ENCODE assay signal across 20 cellular contexts in genomic region chr11:134667505-134667904, GRCh38.
DNase-seq lines count a peak whose midpoint lies in the region; ATAC-seq and TF ChIP-seq lines count a peak whose summit lies in the region.
"Had no signal": no experiment of that assay in that cellular context is flagged by ENCODE, and none has a peak within 500 bp of the region (broad histone marks: within the 10 kb centered on the region; RNA-seq: fewer than 3 reads in every experiment).

No MANE protein-coding gene starts in this region.

- CTCF ChIA-PET in activated CD8-positive, alpha-beta memory T cell treated with anti-CD3 and anti-CD28 coated beads, Interleukin-2, amount 10 ng/mL, durations not matched to agents 7 days and 5 days (lab: Charles Lee), result no interaction called here

- DNase-seq in H7, result peak; percentile 27
- DNase-seq in activated CD8-positive, alpha-beta memory T cell treated with anti-CD3 and anti-CD28 coated beads, Interleukin-2, amount 10 ng/mL, durations not matched to agents 7 days and 5 days, result peak; percentile 26
- DNase-seq in mesenteric fat pad (ENCODE audit: low spot score), result peak; percentile 71
- DNase-seq in type B pancreatic cell (ENCODE audit: extremely low spot score, unreplicated experiment), result peak; percentile 54
- DNase-seq in hippocampal formation (lab: John Stamatoyannopoulos, UW), result no peak
- no peak for DNase-seq in activated T-cell treated with anti-CD3 and anti-CD28 coated beads, Interleukin-2, amount 50 U/mL, for 72 hours
- DNase-seq: CD4-positive, CD25-positive, alpha-beta regulatory T cell; DMS79; GM23248; HCEC 1CT; Kasumi-1; NCI-H1417; NCI-H1694 treated with DMSO at 0.1 percent for 48 hours; NCI-H2081 treated with DMSO at 0.1 percent for 48 hours; NCI-H2171 treated with DMSO at 0.1 percent for 48 hours; NCI-H526; SHP77 treated with DMSO at 0.1 percent for 48 hours had no signal

- no peaks in the 10 kb centered on the region for H3K36me3 ChIP-seq in H7 (replicated peaks; ENCODE audit: control insufficient read depth, insufficient read depth, low read length)

- H3K4me1 Mint-ChIP-seq in activated CD8-positive, alpha-beta memory T cell treated with anti-CD3 and anti-CD28 coated beads, Interleukin-2, amount 10 ng/mL, durations not matched to agents 7 days and 5 days, result no peaks in the 10 kb centered on the region
- H3K4me1 Mint-ChIP-seq in type B pancreatic cell (ENCODE audit: unreplicated experiment), result no peaks in the 10 kb centered on the region
- no peaks in the 10 kb centered on the region for H3K4me1 Mint-ChIP-seq in activated T-cell treated with anti-CD3 and anti-CD28 coated beads, Interleukin-2, amount 50 U/mL, for 72 hours (ENCODE audit: low read depth)
- H3K4me1 Mint-ChIP-seq: CD4-positive, CD25-positive, alpha-beta regulatory T cell; IgD-negative memory B cell had no signal

- peaks cover 3% of the 10 kb centered on the region for H3K27me3 Mint-ChIP-seq in activated CD8-positive, alpha-beta memory T cell treated with anti-CD3 and anti-CD28 coated beads, Interleukin-2, amount 10 ng/mL, durations not matched to agents 7 days and 5 days
- H3K27me3 Mint-ChIP-seq in type B pancreatic cell, result peaks cover 31% of the 10 kb centered on the region
- peaks cover 25% of the 10 kb centered on the region for H3K27me3 Mint-ChIP-seq in activated T-cell treated with anti-CD3 and anti-CD28 coated beads, Interleukin-2, amount 50 U/mL, for 72 hours (ENCODE audit: low read depth)

- no peaks in the 10 kb centered on the region for H3K36me3 Mint-ChIP-seq in activated CD8-positive, alpha-beta memory T cell treated with anti-CD3 and anti-CD28 coated beads, Interleukin-2, amount 10 ng/mL, durations not matched to agents 7 days and 5 days
- H3K36me3 Mint-ChIP-seq in type B pancreatic cell, result no peaks in the 10 kb centered on the region
- no peaks in the 10 kb centered on the region for H3K36me3 Mint-ChIP-seq in activated T-cell treated with anti-CD3 and anti-CD28 coated beads, Interleukin-2, amount 50 U/mL, for 72 hours (ENCODE audit: insufficient read depth in 2 of 2)
- H3K36me3 Mint-ChIP-seq: CD4-positive, CD25-positive, alpha-beta regulatory T cell; IgD-negative memory B cell had no signal

- H3K4me3 Mint-ChIP-seq in activated CD8-positive, alpha-beta memory T cell treated with anti-CD3 and anti-CD28 coated beads, Interleukin-2, amount 10 ng/mL, durations not matched to agents 7 days and 5 days, result no peak overlapping the region
- H3K4me3 Mint-ChIP-seq in type B pancreatic cell, result no peak overlapping the region
- no peak overlapping the region for H3K4me3 Mint-ChIP-seq in activated T-cell treated with anti-CD3 and anti-CD28 coated beads, Interleukin-2, amount 50 U/mL, for 72 hours
- H3K4me3 Mint-ChIP-seq: CD4-positive, CD25-positive, alpha-beta regulatory T cell; IgD-negative memory B cell had no signal

- no peaks in the 10 kb centered on the region; the same call in none of the 2 replicates for H3K27me3 ChIP-seq in H7 (ENCODE audit: control insufficient read depth, insufficient read depth, low read length)

- H3K9me3 Mint-ChIP-seq in activated CD8-positive, alpha-beta memory T cell treated with anti-CD3 and anti-CD28 coated beads, Interleukin-2, amount 10 ng/mL, durations not matched to agents 7 days and 5 days (ENCODE audit: low read depth), result no peaks in the 10 kb centered on the region
- H3K9me3 Mint-ChIP-seq in type B pancreatic cell, result no peaks in the 10 kb centered on the region
- no peaks in the 10 kb centered on the region for H3K9me3 Mint-ChIP-seq in activated T-cell treated with anti-CD3 and anti-CD28 coated beads, Interleukin-2, amount 50 U/mL, for 72 hours

- no peak for TF ChIP-seq CTCF in type B pancreatic cell (conservative IDR thresholded peaks at IDR 0.05)

- no peak overlapping the region for H3K27ac Mint-ChIP-seq in activated CD8-positive, alpha-beta memory T cell treated with anti-CD3 and anti-CD28 coated beads, Interleukin-2, amount 10 ng/mL, durations not matched to agents 7 days and 5 days
- H3K27ac Mint-ChIP-seq in type B pancreatic cell, result no peak overlapping the region
- no peak overlapping the region for H3K27ac Mint-ChIP-seq in activated T-cell treated with anti-CD3 and anti-CD28 coated beads, Interleukin-2, amount 50 U/mL, for 72 hours
- H3K27ac Mint-ChIP-seq: CD4-positive, CD25-positive, alpha-beta regulatory T cell; IgD-negative memory B cell had no signal

- no peak for ATAC-seq in activated CD8-positive, alpha-beta memory T cell treated with anti-CD3 and anti-CD28 coated beads, Interleukin-2, amount 10 ng/mL, durations not matched to agents 7 days and 5 days
- no peak for ATAC-seq in HG02798 (IDR thresholded peaks at IDR 0.05; ENCODE audit: poor library complexity, unreplicated experiment)
- ATAC-seq in activated T-cell treated with anti-CD3 and anti-CD28 coated beads, Interleukin-2, amount 50 U/mL, for 72 hours (replicated peaks in 1 of 2), result no peak

- no peak overlapping the region for H3K4me3 ChIP-seq in H7 (ENCODE audit: insufficient read depth, low read depth, low read length)
- H3K4me3 ChIP-seq: GM23248, SK-N-MC had no signal

Comparison
In these comparisons a context has a peak if more than half of its experiments do, and no peak if none do; other contexts are left out.
1. DNase-seq: peak in H7 (single experiment), activated CD8-positive, alpha-beta memory T cell treated with anti-CD3 and anti-CD28 coated beads, Interleukin-2, amount 10 ng/mL, durations not matched to agents 7 days and 5 days (single experiment), mesenteric fat pad (single experiment) and type B pancreatic cell (single experiment); none in hippocampal formation (0 of 2) and activated T-cell treated with anti-CD3 and anti-CD28 coated beads, Interleukin-2, amount 50 U/mL, for 72 hours (0 of 2).